ENCODE assay signal across 1 cellular context in the genomic region with DNA sequence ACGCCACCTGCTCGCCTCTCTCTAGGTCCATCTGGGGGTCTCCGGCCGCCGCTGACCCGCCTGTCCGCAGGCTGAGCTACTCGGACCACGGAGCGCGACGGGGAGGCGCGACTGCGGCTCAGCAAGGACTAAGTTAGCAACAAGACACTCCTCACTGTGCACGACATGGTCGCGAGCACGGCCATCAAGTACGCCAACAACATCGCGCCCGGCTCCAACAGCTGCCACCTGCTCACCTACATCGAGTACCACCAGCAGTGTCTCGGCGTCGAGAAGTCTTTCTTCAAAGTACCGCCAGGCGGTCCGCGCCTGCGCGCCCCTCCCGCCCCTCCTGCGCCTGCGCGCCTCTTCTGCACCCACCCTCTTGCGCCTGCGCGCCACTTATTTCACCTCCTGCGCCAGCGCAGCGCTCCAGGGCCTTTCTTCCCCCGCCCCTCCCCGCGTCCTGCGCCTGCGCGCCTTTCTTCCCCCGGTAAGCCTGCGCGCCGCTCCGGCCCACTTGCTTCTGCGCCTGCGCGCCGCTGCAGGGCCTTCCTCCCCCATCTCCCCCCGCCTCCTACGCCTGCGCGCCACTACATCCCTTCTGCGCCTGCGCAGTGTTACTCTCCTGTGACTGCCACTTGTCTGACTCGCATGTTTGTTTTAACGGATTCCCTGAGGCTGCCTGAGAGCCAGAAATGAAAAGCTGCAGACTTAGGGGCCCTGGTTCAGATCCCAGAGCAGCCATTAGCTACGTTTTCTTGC.
TF ChIP-seq lines count a peak whose summit lies in the region.

No MANE protein-coding gene starts in this region.

TF ChIP-seq in HepG2, 621 proteins besides CTCF, POLR2A, EP300 and RAD21 (continued from another document and continues in another):
- TF ChIP-seq, protein P1, sequence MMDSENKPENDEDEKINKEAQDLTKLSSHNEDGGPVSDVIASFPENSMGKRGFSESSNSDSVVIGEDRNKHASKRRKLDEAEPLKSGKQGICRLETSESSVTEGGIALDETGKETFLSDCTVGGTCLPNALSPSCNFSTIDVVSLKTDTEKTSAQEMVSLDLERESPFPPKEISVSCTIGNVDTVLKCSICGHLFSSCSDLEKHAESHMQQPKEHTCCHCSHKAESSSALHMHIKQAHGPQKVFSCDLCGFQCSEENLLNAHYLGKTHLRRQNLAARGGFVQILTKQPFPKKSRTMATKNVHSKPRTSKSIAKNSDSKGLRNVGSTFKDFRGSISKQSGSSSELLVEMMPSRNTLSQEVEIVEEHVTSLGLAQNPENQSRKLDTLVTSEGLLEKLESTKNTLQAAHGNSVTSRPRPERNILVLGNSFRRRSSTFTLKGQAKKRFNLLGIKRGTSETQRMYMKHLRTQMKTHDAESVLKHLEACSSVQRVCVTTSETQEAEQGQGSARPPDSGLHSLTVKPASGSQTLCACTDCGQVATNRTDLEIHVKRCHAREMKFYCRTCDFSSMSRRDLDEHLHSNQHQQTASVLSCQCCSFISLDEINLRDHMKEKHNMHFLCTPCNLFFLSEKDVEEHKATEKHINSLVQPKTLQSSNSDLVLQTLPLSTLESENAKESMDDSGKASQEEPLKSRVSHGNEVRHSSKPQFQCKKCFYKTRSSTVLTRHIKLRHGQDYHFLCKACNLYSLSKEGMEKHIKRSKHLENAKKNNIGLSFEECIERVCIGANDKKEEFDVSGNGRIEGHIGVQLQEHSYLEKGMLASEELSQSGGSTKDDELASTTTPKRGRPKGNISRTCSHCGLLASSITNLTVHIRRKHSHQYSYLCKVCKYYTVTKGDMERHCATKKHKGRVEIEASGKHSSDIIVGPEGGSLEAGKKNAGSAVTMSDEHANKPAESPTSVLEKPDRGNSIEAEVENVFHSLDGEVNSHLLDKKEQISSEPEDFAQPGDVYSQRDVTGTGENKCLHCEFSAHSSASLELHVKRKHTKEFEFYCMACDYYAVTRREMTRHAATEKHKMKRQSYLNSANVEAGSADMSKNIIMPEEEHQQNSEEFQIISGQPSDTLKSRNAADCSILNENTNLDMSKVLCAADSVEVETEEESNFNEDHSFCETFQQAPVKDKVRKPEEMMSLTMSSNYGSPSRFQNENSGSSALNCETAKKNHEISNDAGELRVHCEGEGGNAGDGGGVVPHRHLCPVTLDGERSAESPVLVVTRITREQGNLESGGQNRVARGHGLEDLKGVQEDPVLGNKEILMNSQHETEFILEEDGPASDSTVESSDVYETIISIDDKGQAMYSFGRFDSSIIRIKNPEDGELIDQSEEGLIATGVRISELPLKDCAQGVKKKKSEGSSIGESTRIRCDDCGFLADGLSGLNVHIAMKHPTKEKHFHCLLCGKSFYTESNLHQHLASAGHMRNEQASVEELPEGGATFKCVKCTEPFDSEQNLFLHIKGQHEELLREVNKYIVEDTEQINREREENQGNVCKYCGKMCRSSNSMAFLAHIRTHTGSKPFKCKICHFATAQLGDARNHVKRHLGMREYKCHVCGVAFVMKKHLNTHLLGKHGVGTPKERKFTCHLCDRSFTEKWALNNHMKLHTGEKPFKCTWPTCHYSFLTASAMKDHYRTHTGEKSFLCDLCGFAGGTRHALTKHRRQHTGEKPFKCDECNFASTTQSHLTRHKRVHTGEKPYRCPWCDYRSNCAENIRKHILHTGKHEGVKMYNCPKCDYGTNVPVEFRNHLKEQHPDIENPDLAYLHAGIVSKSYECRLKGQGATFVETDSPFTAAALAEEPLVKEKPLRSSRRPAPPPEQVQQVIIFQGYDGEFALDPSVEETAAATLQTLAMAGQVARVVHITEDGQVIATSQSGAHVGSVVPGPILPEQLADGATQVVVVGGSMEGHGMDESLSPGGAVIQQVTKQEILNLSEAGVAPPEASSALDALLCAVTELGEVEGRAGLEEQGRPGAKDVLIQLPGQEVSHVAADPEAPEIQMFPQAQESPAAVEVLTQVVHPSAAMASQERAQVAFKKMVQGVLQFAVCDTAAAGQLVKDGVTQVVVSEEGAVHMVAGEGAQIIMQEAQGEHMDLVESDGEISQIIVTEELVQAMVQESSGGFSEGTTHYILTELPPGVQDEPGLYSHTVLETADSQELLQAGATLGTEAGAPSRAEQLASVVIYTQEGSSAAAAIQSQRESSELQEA (CRISPR knock-in tag; IDR thresholded peaks at IDR 0.05; ENCODE audit: not compliant biosample characterization): peak; percentile 76
- TF ChIP-seq ZSCAN30 (CRISPR knock-in tag; IDR thresholded peaks at IDR 0.05): no peak
- 0 out of 2 replicates have a peak, but pooled peaks have one; percentile 83 for TF ChIP-seq ZFYVE20 (CRISPR knock-in tag; IDR thresholded peaks at IDR 0.05; ENCODE audit: borderline replicate concordance, low read depth)
- TF ChIP-seq, protein P2, sequence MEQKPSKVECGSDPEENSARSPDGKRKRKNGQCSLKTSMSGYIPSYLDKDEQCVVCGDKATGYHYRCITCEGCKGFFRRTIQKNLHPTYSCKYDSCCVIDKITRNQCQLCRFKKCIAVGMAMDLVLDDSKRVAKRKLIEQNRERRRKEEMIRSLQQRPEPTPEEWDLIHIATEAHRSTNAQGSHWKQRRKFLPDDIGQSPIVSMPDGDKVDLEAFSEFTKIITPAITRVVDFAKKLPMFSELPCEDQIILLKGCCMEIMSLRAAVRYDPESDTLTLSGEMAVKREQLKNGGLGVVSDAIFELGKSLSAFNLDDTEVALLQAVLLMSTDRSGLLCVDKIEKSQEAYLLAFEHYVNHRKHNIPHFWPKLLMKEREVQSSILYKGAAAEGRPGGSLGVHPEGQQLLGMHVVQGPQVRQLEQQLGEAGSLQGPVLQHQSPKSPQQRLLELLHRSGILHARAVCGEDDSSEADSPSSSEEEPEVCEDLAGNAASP (CRISPR knock-in tag; IDR thresholded peaks at IDR 0.05; ENCODE audit: borderline replicate concordance): no peak; the same call in 1 of the 2 replicates
- peak; percentile 33; the same call in 1 of the 2 replicates for TF ChIP-seq SPEN (CRISPR knock-in tag; IDR thresholded peaks at IDR 0.05; ENCODE audit: low read depth)
- TF ChIP-seq CC2D1A (CRISPR knock-in tag; IDR thresholded peaks at IDR 0.05): no peak
- TF ChIP-seq BCL6 (CRISPR knock-in tag; IDR thresholded peaks at IDR 0.05): no peak
- TF ChIP-seq RFX3 (CRISPR knock-in tag; IDR thresholded peaks at IDR 0.05): no peak
- TF ChIP-seq MXD4 (CRISPR knock-in tag; IDR thresholded peaks at IDR 0.05): peak; percentile 84; the same call in 1 of the 2 replicates
- TF ChIP-seq ZNF251 (CRISPR knock-in tag; IDR thresholded peaks at IDR 0.05): no peak
- peak; percentile 50; the same call in 1 of the 2 replicates for TF ChIP-seq RFXAP (CRISPR knock-in tag; IDR thresholded peaks at IDR 0.05; ENCODE audit: borderline replicate concordance)
- peak; percentile 32; the same call in 1 of the 2 replicates for TF ChIP-seq ETV5 (CRISPR knock-in tag; IDR thresholded peaks at IDR 0.05; ENCODE audit: borderline replicate concordance)
- no peak for TF ChIP-seq ATM (IDR thresholded peaks at IDR 0.05; ENCODE audit: borderline replicate concordance)
- no peak for TF ChIP-seq ZNF7 (CRISPR knock-in tag; IDR thresholded peaks at IDR 0.05)
- TF ChIP-seq KDM5A (IDR thresholded peaks at IDR 0.05; ENCODE audit: borderline replicate concordance, low read length): peak; percentile 54; the same call in 1 of the 2 replicates
- TF ChIP-seq ZNF83 (CRISPR knock-in tag; IDR thresholded peaks at IDR 0.05; ENCODE audit: borderline replicate concordance): 0 out of 2 replicates have a peak, but pooled peaks have one; percentile 41
- TF ChIP-seq PPARG (CRISPR knock-in tag; conservative IDR thresholded peaks at IDR 0.05): no peak
- TF ChIP-seq MYC (CRISPR knock-in tag; IDR thresholded peaks at IDR 0.05; ENCODE audit: borderline replicate concordance): no peak
- TF ChIP-seq KLF11 (CRISPR knock-in tag; IDR thresholded peaks at IDR 0.05): no peak
- no peak for TF ChIP-seq ZNF224 (CRISPR knock-in tag; IDR thresholded peaks at IDR 0.05)
- TF ChIP-seq, protein P3, sequence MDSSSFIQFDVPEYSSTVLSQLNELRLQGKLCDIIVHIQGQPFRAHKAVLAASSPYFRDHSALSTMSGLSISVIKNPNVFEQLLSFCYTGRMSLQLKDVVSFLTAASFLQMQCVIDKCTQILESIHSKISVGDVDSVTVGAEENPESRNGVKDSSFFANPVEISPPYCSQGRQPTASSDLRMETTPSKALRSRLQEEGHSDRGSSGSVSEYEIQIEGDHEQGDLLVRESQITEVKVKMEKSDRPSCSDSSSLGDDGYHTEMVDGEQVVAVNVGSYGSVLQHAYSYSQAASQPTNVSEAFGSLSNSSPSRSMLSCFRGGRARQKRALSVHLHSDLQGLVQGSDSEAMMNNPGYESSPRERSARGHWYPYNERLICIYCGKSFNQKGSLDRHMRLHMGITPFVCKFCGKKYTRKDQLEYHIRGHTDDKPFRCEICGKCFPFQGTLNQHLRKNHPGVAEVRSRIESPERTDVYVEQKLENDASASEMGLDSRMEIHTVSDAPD (CRISPR knock-in tag; IDR thresholded peaks at IDR 0.05): no peak
- TF ChIP-seq, protein P4, sequence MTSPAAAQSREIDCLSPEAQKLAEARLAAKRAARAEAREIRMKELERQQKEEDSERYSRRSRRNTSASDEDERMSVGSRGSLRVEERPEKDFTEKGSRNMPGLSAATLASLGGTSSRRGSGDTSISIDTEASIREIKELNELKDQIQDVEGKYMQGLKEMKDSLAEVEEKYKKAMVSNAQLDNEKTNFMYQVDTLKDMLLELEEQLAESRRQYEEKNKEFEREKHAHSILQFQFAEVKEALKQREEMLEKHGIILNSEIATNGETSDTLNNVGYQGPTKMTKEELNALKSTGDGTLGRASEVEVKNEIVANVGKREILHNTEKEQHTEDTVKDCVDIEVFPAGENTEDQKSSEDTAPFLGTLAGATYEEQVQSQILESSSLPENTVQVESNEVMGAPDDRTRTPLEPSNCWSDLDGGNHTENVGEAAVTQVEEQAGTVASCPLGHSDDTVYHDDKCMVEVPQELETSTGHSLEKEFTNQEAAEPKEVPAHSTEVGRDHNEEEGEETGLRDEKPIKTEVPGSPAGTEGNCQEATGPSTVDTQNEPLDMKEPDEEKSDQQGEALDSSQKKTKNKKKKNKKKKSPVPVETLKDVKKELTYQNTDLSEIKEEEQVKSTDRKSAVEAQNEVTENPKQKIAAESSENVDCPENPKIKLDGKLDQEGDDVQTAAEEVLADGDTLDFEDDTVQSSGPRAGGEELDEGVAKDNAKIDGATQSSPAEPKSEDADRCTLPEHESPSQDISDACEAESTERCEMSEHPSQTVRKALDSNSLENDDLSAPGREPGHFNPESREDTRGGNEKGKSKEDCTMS (CRISPR knock-in tag; conservative IDR thresholded peaks at IDR 0.05): no peak
- peak; percentile 62; the same call in 1 of the 2 replicates for TF ChIP-seq ZNF747 (CRISPR knock-in tag; IDR thresholded peaks at IDR 0.05; ENCODE audit: borderline replicate concordance)
- TF ChIP-seq HMG20A (CRISPR knock-in tag; IDR thresholded peaks at IDR 0.05; ENCODE audit: borderline replicate concordance): no peak
- TF ChIP-seq ZNF879 (CRISPR knock-in tag; IDR thresholded peaks at IDR 0.05): no peak
- TF ChIP-seq, protein P5, sequence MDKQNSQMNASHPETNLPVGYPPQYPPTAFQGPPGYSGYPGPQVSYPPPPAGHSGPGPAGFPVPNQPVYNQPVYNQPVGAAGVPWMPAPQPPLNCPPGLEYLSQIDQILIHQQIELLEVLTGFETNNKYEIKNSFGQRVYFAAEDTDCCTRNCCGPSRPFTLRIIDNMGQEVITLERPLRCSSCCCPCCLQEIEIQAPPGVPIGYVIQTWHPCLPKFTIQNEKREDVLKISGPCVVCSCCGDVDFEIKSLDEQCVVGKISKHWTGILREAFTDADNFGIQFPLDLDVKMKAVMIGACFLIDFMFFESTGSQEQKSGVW (CRISPR knock-in tag; IDR thresholded peaks at IDR 0.05; ENCODE audit: borderline replicate concordance): no peak
- TF ChIP-seq, protein P6, sequence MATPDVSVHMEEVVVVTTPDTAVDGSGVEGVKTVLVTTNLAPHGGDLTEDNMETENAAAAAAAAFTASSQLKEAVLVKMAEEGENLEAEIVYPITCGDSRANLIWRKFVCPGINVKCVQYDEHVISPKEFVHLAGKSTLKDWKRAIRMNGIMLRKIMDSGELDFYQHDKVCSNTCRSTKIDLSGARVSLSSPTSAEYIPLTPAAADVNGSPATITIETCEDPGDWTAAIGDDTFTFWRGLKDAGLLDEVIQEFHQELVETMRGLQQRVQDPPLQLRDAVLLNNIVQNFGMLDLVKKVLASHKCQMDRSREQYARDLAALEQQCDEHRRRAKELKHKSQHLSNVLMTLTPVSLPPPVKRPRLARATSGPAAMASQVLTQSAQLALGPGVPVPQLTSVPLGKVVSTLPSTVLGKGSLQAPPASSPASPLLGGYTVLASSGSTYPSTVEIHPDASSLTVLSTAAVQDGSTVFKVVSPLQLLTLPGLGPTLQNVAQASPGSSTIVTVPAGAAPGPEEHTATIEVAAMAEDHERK (CRISPR knock-in tag; IDR thresholded peaks at IDR 0.05; ENCODE audit: low read depth): no peak
- TF ChIP-seq, protein P7, sequence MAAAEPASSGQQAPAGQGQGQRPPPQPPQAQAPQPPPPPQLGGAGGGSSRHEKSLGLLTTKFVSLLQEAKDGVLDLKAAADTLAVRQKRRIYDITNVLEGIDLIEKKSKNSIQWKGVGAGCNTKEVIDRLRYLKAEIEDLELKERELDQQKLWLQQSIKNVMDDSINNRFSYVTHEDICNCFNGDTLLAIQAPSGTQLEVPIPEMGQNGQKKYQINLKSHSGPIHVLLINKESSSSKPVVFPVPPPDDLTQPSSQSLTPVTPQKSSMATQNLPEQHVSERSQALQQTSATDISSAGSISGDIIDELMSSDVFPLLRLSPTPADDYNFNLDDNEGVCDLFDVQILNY (CRISPR knock-in tag; conservative IDR thresholded peaks at IDR 0.05): peak; percentile 95
- TF ChIP-seq ZNF790 (CRISPR knock-in tag; IDR thresholded peaks at IDR 0.05; ENCODE audit: borderline replicate concordance): peak; percentile 81; the same call in 1 of the 2 replicates
- TF ChIP-seq MED8 (CRISPR knock-in tag; IDR thresholded peaks at IDR 0.05; ENCODE audit: insufficient replicate concordance): no peak
- TF ChIP-seq, protein P8, sequence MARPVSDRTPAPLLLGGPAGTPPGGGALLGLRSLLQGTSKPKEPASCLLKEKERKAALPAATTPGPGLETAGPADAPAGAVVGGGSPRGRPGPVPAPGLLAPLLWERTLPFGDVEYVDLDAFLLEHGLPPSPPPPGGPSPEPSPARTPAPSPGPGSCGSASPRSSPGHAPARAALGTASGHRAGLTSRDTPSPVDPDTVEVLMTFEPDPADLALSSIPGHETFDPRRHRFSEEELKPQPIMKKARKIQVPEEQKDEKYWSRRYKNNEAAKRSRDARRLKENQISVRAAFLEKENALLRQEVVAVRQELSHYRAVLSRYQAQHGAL (CRISPR knock-in tag; IDR thresholded peaks at IDR 0.05; ENCODE audit: not compliant biosample characterization): no peak
- peak; percentile 64 for TF ChIP-seq PHF20 (CRISPR knock-in tag; IDR thresholded peaks at IDR 0.05)
- TF ChIP-seq, protein P9, sequence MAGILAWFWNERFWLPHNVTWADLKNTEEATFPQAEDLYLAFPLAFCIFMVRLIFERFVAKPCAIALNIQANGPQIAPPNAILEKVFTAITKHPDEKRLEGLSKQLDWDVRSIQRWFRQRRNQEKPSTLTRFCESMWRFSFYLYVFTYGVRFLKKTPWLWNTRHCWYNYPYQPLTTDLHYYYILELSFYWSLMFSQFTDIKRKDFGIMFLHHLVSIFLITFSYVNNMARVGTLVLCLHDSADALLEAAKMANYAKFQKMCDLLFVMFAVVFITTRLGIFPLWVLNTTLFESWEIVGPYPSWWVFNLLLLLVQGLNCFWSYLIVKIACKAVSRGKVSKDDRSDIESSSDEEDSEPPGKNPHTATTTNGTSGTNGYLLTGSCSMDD (CRISPR knock-in tag; IDR thresholded peaks at IDR 0.05): no peak
- TF ChIP-seq REXO4 (CRISPR knock-in tag; IDR thresholded peaks at IDR 0.05; ENCODE audit: borderline replicate concordance): no peak
- 0 out of 2 replicates have a peak, but pooled peaks have one; percentile 48 for TF ChIP-seq GTF3A (CRISPR knock-in tag; conservative IDR thresholded peaks at IDR 0.05)
- TF ChIP-seq TARDBP (CRISPR knock-in tag; IDR thresholded peaks at IDR 0.05): peak; percentile 53; the same call in 1 of the 2 replicates
- TF ChIP-seq CBX2 (IDR thresholded peaks at IDR 0.05; ENCODE audit: low read depth, low read length): no peak
- no peak for TF ChIP-seq CBX2 (CRISPR knock-in tag; IDR thresholded peaks at IDR 0.05; ENCODE audit: low read depth)
- no peak for TF ChIP-seq ZNF652 (CRISPR knock-in tag; IDR thresholded peaks at IDR 0.05; ENCODE audit: borderline replicate concordance, low read depth)
- TF ChIP-seq JUNB (CRISPR knock-in tag; IDR thresholded peaks at IDR 0.05; ENCODE audit: borderline replicate concordance): no peak
